ENCODE assay signal across 9 cellular contexts in genomic region chr4:150280081-150280950, GRCh38.
DNase-seq lines count a peak whose midpoint lies in the region; ATAC-seq, FAIRE-seq and TF ChIP-seq lines count a peak whose summit lies in the region.
"Had no signal": no experiment of that assay in that cellular context is flagged by ENCODE, and none has a peak within 500 bp of the region (broad histone marks: within the 10 kb centered on the region; RNA-seq: fewer than 3 reads in every experiment).

No MANE protein-coding gene starts in this region.

- H3K27ac ChIP-seq in K562 (ENCODE audit: extremely low read depth, low read depth, low read length) (no peak overlapping the region), mesenchymal stem cell (ENCODE audit: low read length, poor library complexity, severe bottlenecking) (peak overlapping the region; percentile 99)

- peak overlapping the region in 1 of 2 experiments; percentile 61 for H2BK12ac ChIP-seq in mesenchymal stem cell (ENCODE audit: low read length in 2 of 2)

- H3K27me3 ChIP-seq in K562 (ENCODE audit: control insufficient read depth in 2 of 2, insufficient read depth in 2 of 2, low read length in 2 of 2) (no peaks in the 10 kb centered on the region), mesenchymal stem cell (ENCODE audit: control insufficient read depth in 1 of 2, insufficient read depth in 1 of 2, low read length in 2 of 2) (no peaks in the 10 kb centered on the region)

- intact Hi-C loops in K562 (cut with micrococcal nuclease): no loop called here

- no peak overlapping the region for H2BK15ac ChIP-seq in mesenchymal stem cell (ENCODE audit: low read depth, poor library complexity, severe bottlenecking)

- H2AFZ ChIP-seq in K562 (ENCODE audit: low read depth, low read length): no peak overlapping the region
- H2AFZ ChIP-seq in mesenchymal stem cell (ENCODE audit: low read depth, low read length): no peak overlapping the region

- H3K18ac ChIP-seq in mesenchymal stem cell (ENCODE audit: low read depth in 1 of 2, low read length in 2 of 2): peak overlapping the region; percentile 8 to 70

- H4K20me1 ChIP-seq in K562 (replicated peaks; ENCODE audit: control insufficient read depth, insufficient read depth, low read length): no peaks in the 10 kb centered on the region

- TF ChIP-seq EP300 in K562 (IDR thresholded peaks at IDR 0.05; ENCODE audit: low read length): no peak

- peak; percentile 83 for DNase-seq in AG08395 (ENCODE audit: low spot score)
- peak; percentile 93 to 94 for DNase-seq in Kasumi-1 (lab: John Stamatoyannopoulos, UW)
- DNase-seq in K562 (ENCODE audit: extremely low read depth in 1 of 4, low spot score in 3 of 4): no peak
- peak; percentile 89 for DNase-seq in mesenchymal stem cell
- DNase-seq in ecto neural progenitor cell (ENCODE audit: low spot score): no peak
- no peak for DNase-seq in NCI-H2196 treated with DMSO at 0.1 percent for 48 hours (lab: John Stamatoyannopoulos, UW; ENCODE audit: unreplicated experiment)
- DNase-seq: COR-L47 had no signal

- no peak overlapping the region for H3K9ac ChIP-seq in K562 (ENCODE audit: insufficient read depth in 1 of 2, low read depth in 2 of 2, low read length in 2 of 2)
- H3K9ac ChIP-seq in mesenchymal stem cell (ENCODE audit: low read length): peak overlapping the region; percentile 67

- POLR2A ChIA-PET in K562 (lab: Yijun Ruan, JAX): interaction anchor here (0.9 to 1.6 kb wide), 2 partner anchors 9 to 21 kb away, joined by 3 to 6 read pairs; no protein-coding TSS in a partner anchor

- H3K36me3 ChIP-seq in K562 (ENCODE audit: control insufficient read depth, insufficient read depth, low read length) (peaks cover 24% of the 10 kb centered on the region), mesenchymal stem cell (ENCODE audit: control insufficient read depth in 1 of 2, insufficient read depth in 2 of 2, low read depth in 1 of 2, low read length in 2 of 2) (peaks cover 0 to 7% of the 10 kb centered on the region in 2 experiments)

- peak overlapping the region; percentile 61 for H2BK120ac ChIP-seq in mesenchymal stem cell (ENCODE audit: low read depth, low read length)

- peak overlapping the region; percentile 75 for H4K8ac ChIP-seq in mesenchymal stem cell (ENCODE audit: low read length)

- no peak overlapping the region for H4K91ac ChIP-seq in mesenchymal stem cell (ENCODE audit: low read length)

- H3K4me2 ChIP-seq in K562 (ENCODE audit: insufficient read depth, low read length): no peak overlapping the region
- peak overlapping the region; percentile 3 for H3K4me2 ChIP-seq in mesenchymal stem cell (ENCODE audit: low read length, poor library complexity, severe bottlenecking)

- H2BK5ac ChIP-seq in mesenchymal stem cell (ENCODE audit: low read depth, low read length, poor library complexity, severe bottlenecking): peak overlapping the region; percentile 95

- WGBS in K562 (ENCODE audit: insufficient coverage, low coverage, missing lambda C conversion rate): 75% methylated on average over 9 of the region's 9 CpGs
- WGBS in mesenchymal stem cell: 24% methylated on average over 9 of the region's 9 CpGs

- in situ Hi-C loops in K562 (cut with MboI): no loop called here

- H3K23ac ChIP-seq in mesenchymal stem cell (ENCODE audit: low read length in 2 of 2): peak overlapping the region in 1 of 2 experiments; percentile 48

- no peaks in the 10 kb centered on the region for H3K9me1 ChIP-seq in K562 (ENCODE audit: control insufficient read depth, insufficient read depth, low read length)

- peaks cover 4% of the 10 kb centered on the region for H3K79me1 ChIP-seq in mesenchymal stem cell (replicated peaks; ENCODE audit: low read length, poor library complexity, severe bottlenecking)

- no peak for TF ChIP-seq POLR2A in K562 (conservative IDR thresholded peaks at IDR 0.05)

- H3K14ac ChIP-seq in mesenchymal stem cell (ENCODE audit: low read length in 2 of 2): no peak overlapping the region

- H3K9me3 ChIP-seq in K562 (replicated peaks; ENCODE audit: control insufficient read depth, insufficient read depth, low read depth, low read length) (no peaks in the 10 kb centered on the region), mesenchymal stem cell (ENCODE audit: control insufficient read depth, low read length) (no peaks in the 10 kb centered on the region)

- H3K4ac ChIP-seq in mesenchymal stem cell (ENCODE audit: low read depth in 1 of 2, low read length in 2 of 2): peak overlapping the region in 1 of 2 experiments; percentile 47

- no peak for TF ChIP-seq RAD21 in K562 (CRISPR knock-in tag; conservative IDR thresholded peaks at IDR 0.05 in 1 of 2, IDR thresholded peaks at IDR 0.05 in 1 of 2)

- H2AK5ac ChIP-seq in mesenchymal stem cell (ENCODE audit: low read length, severe bottlenecking): peak overlapping the region; percentile 92

- no peaks in the 10 kb centered on the region for H3K79me2 ChIP-seq in K562 (ENCODE audit: control insufficient read depth, insufficient read depth, low read length)

- H3K4me3 ChIP-seq in K562 (no peak overlapping the region), mesenchymal stem cell (ENCODE audit: insufficient read depth in 1 of 2, low read depth in 1 of 2, low read length in 2 of 2) (peak overlapping the region in 1 of 2 experiments; percentile 28)

- no TSS peak for BruUV-seq in K562 (replicated peaks; lab: Mats Ljungman, UMichigan)

- CTCF ChIA-PET in K562 (lab: Yijun Ruan, JAX; ENCODE audit: low intra/inter-chr PET ratio): no interaction called here

- ATAC-seq in K562: no peak
- no peak for ATAC-seq in HG03378 (IDR thresholded peaks at IDR 0.05; ENCODE audit: unreplicated experiment)
- ATAC-seq in HG03442 (IDR thresholded peaks at IDR 0.05; ENCODE audit: unreplicated experiment): no peak

- H3K4me1 ChIP-seq in K562 (replicated peaks in 1 of 2; ENCODE audit: control insufficient read depth in 2 of 2, insufficient read depth in 2 of 2, low read length in 2 of 2): no peaks in the 10 kb centered on the region
- H3K4me1 ChIP-seq in mesenchymal stem cell (ENCODE audit: control insufficient read depth, insufficient read depth, low read depth, low read length): peaks cover 16% of the 10 kb centered on the region

- no peak for FAIRE-seq in K562 (lab: Jason Lieb, UNC)

- TF ChIP-seq CTCF in K562 (IDR thresholded peaks at IDR 0.05 in 2 of 3, conservative IDR thresholded peaks at IDR 0.05 in 1 of 3; ENCODE audit: insufficient read depth in 2 of 3, low read depth in 1 of 3, low read length in 3 of 3): no peak

TF ChIP-seq in K562, 482 proteins besides CTCF, POLR2A, EP300 and RAD21:
- TF ChIP-seq SMAD2 (IDR thresholded peaks at IDR 0.05; ENCODE audit: low read depth, low read length) (no peak), ZNF316 (IDR thresholded peaks at IDR 0.05) (no peak), FOSL1 (tag; conservative IDR thresholded peaks at IDR 0.05) (peak; percentile 33)

Comparison
In these comparisons a context has a peak if more than half of its experiments do, and no peak if none do; other contexts are left out.
1. DNase-seq: peak in AG08395 (single experiment), Kasumi-1 (2 of 2) and mesenchymal stem cell (single experiment); none in K562 (0 of 4), ecto neural progenitor cell (single experiment) and NCI-H2196 treated with DMSO at 0.1 percent for 48 hours (single experiment).